1 cellular context compared by ENCODE assay signal in genomic region chr15:45448516-45448915, GRCh38.
TF ChIP-seq lines count a peak whose summit lies in the region.

No MANE protein-coding gene starts in this region.

TF ChIP-seq in GM23338, 12 proteins besides CTCF, POLR2A, EP300 and RAD21 (continued from another document):
- no peak for TF ChIP-seq ZNF462 (CRISPR knock-in tag; IDR thresholded peaks at IDR 0.05)
